Comparison of ENCODE assay signal across 1 cellular context in genomic region chr1:203795382-203796222, GRCh38.
TF ChIP-seq lines count a peak whose summit lies in the region.

Gene ZBED6 (plus strand): TSS chr1:203795623. CDS start chr1:203797523, 1,900 bp downstream.
Gene ZC3H11A (plus strand): TSS chr1:203795623. CDS start chr1:203817071, 21,448 bp downstream.

TF ChIP-seq in HepG2, 621 proteins besides CTCF, POLR2A, EP300 and RAD21 (continued from another document and continues in another):
- TF ChIP-seq KDM6A (CRISPR knock-in tag; IDR thresholded peaks at IDR 0.05; ENCODE audit: low read depth) (no peak), ARNT (IDR thresholded peaks at IDR 0.05) (no peak), IKZF1 (IDR thresholded peaks at IDR 0.05) (no peak), MZF1 (CRISPR knock-in tag; IDR thresholded peaks at IDR 0.05; ENCODE audit: borderline replicate concordance) (no peak), SOX5 (CRISPR knock-in tag; IDR thresholded peaks at IDR 0.05; ENCODE audit: borderline replicate concordance) (no peak), ZNF263 (CRISPR knock-in tag; IDR thresholded peaks at IDR 0.05) (peak; percentile 60), ZNF510 (CRISPR knock-in tag; IDR thresholded peaks at IDR 0.05; ENCODE audit: low read depth) (no peak), ZNF552 (CRISPR knock-in tag; IDR thresholded peaks at IDR 0.05; ENCODE audit: borderline replicate concordance) (no peak), ZNF879 (CRISPR knock-in tag; IDR thresholded peaks at IDR 0.05) (no peak), ZNF367 (CRISPR knock-in tag; IDR thresholded peaks at IDR 0.05; ENCODE audit: borderline replicate concordance) (no peak), PAWR (CRISPR knock-in tag; IDR thresholded peaks at IDR 0.05; ENCODE audit: borderline replicate concordance) (no peak), RELA (CRISPR knock-in tag; IDR thresholded peaks at IDR 0.05) (no peak), ZNF770 (CRISPR knock-in tag; IDR thresholded peaks at IDR 0.05) (no peak), ZNF414 (CRISPR knock-in tag; IDR thresholded peaks at IDR 0.05) (no peak), THYN1 (CRISPR knock-in tag; IDR thresholded peaks at IDR 0.05; ENCODE audit: borderline replicate concordance, low read depth) (no peak), HOXA5 (CRISPR knock-in tag; IDR thresholded peaks at IDR 0.05) (no peak), PLRG1 (conservative IDR thresholded peaks at IDR 0.05) (no peak), ZNF205 (CRISPR knock-in tag; IDR thresholded peaks at IDR 0.05) (no peak), SNAPC4 (CRISPR knock-in tag; IDR thresholded peaks at IDR 0.05) (peak; percentile 57; the same call in 1 of the 2 replicates), KAT2B (IDR thresholded peaks at IDR 0.05; ENCODE audit: borderline replicate concordance, low read depth, low read length) (no peak), ZNF674 (CRISPR knock-in tag; IDR thresholded peaks at IDR 0.05; ENCODE audit: low read depth) (no peak), MYPOP (CRISPR knock-in tag; IDR thresholded peaks at IDR 0.05) (no peak), ATF7-NPFF (CRISPR knock-in tag; IDR thresholded peaks at IDR 0.05; ENCODE audit: low read depth) (no peak), ZNF678 (CRISPR knock-in tag; IDR thresholded peaks at IDR 0.05) (no peak), IKZF5 (CRISPR knock-in tag; IDR thresholded peaks at IDR 0.05) (peak; percentile 49; the same call in 1 of the 2 replicates), ZNF225 (CRISPR knock-in tag; IDR thresholded peaks at IDR 0.05) (no peak), ONECUT2 (CRISPR knock-in tag; IDR thresholded peaks at IDR 0.05) (no peak), SMARCC2 (IDR thresholded peaks at IDR 0.05) (no peak), ZNF550 (CRISPR knock-in tag; IDR thresholded peaks at IDR 0.05; ENCODE audit: borderline replicate concordance) (no peak), THAP8 (CRISPR knock-in tag; IDR thresholded peaks at IDR 0.05; ENCODE audit: borderline replicate concordance) (0 out of 2 replicates have a peak, but pooled peaks have one; percentile 81), MXD3 (CRISPR knock-in tag; IDR thresholded peaks at IDR 0.05) (peak; percentile 66), TEAD3 (CRISPR knock-in tag; optimal IDR thresholded peaks at IDR 0.05; ENCODE audit: borderline replicate concordance) (peak; percentile 51), TRIM22 (IDR thresholded peaks at IDR 0.05) (no peak), ZNF468 (CRISPR knock-in tag; IDR thresholded peaks at IDR 0.05) (no peak), ZNF709 (CRISPR knock-in tag; IDR thresholded peaks at IDR 0.05) (no peak; the same call in 1 of the 2 replicates), GATAD2A (CRISPR knock-in tag; IDR thresholded peaks at IDR 0.05) (peak; percentile 82), HES4 (CRISPR knock-in tag; IDR thresholded peaks at IDR 0.05; ENCODE audit: borderline replicate concordance) (peak; percentile 39; the same call in 1 of the 2 replicates), TAF1 (CRISPR knock-in tag; IDR thresholded peaks at IDR 0.05) (peak; percentile 61; the same call in 1 of the 2 replicates), POLR2G (IDR thresholded peaks at IDR 0.05; ENCODE audit: low read depth, low read length) (peak; percentile 83), ZNF407 (CRISPR knock-in tag; IDR thresholded peaks at IDR 0.05; ENCODE audit: not compliant biosample characterization) (no peak), FOXA3 (CRISPR knock-in tag; IDR thresholded peaks at IDR 0.05) (peak; percentile 51), ZNF24 (IDR thresholded peaks at IDR 0.05) (no peak)
